In the genomic region with DNA sequence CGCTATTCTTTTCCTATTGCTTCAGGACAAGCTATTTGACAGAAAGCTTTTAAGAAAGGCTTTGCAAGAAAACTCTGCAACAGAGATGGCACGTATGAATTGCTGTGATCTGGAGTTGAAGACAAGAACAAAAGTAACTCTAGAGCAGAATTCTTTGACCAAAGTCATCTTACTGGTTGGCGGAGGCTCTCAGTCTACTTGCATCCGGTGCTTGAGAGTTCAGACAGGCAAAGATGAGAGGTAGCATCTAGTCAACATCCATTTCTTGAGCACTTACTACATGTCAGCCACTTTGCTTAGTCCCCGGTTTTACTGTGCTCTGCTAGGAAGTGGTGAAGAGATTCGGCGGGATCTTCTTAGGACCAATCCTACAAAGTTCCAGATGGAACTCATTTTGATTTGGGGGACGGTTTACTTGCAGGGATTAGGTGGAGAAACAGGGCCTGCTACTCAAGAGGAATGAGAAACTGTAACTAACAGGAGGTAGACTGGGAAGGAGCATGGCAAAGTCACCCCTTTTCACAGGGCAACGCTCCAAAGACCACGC, we compare ENCODE assay signal across 8 cellular contexts. TPM values are rescaled to one million over a fixed set of nuclear protein-coding genes. Genes with fewer than 3 reads are reported as not detected.
DNase-seq lines count a peak whose midpoint lies in the region; ATAC-seq and TF ChIP-seq lines count a peak whose summit lies in the region.

No MANE protein-coding gene starts in this region.

- TF ChIP-seq CTCF in Calu3 (IDR thresholded peaks at IDR 0.05; ENCODE audit: unreplicated experiment) (no peak), Loucy (conservative IDR thresholded peaks at IDR 0.05; ENCODE audit: low read length) (no peak), body of pancreas (IDR thresholded peaks at IDR 0.05) (no peak), lower lobe of right lung (IDR thresholded peaks at IDR 0.05) (no peak), transverse colon (IDR thresholded peaks at IDR 0.05) (no peak)

- H3K36me3 ChIP-seq in Loucy (ENCODE audit: insufficient read depth, low read length) (no peaks in the 10 kb centered on the region), body of pancreas (replicated peaks in 1 of 2; ENCODE audit: insufficient read depth in 1 of 2, low read depth in 2 of 2) (no peaks in the 10 kb centered on the region), lower lobe of right lung (no peaks in the 10 kb centered on the region), transverse colon (no peaks in the 10 kb centered on the region)

- H3K4me3 Mint-ChIP-seq in Calu3 (ENCODE audit: low read depth, unreplicated experiment), result peak overlapping the region; percentile 99

- H3K4me3 ChIP-seq in Loucy (ENCODE audit: low read length, poor library complexity, severe bottlenecking) (peak overlapping the region; percentile 90), body of pancreas (peak overlapping the region; percentile 59 to 82), lower lobe of right lung (peak overlapping the region; percentile 87), transverse colon (peak overlapping the region; percentile 81 to 95 (median 90))

- peak overlapping the region; percentile 100 for H3K27ac Mint-ChIP-seq in Calu3 (ENCODE audit: unreplicated experiment)

- TF ChIP-seq POLR2A in body of pancreas (IDR thresholded peaks at IDR 0.05) (no peak), transverse colon (IDR thresholded peaks at IDR 0.05) (no peak)

- ATAC-seq in body of pancreas (no peak), lower lobe of right lung (no peak), GM18517 (IDR thresholded peaks at IDR 0.05; ENCODE audit: unreplicated experiment) (no peak)

- H3K27ac ChIP-seq in body of pancreas (peak overlapping the region; percentile 98 to 100 (median 99)), lower lobe of right lung (peak overlapping the region; percentile 98), transverse colon (peak overlapping the region; percentile 96 to 99 (median 98))

- in situ Hi-C loops in transverse colon (cut with MboI; ENCODE audit: low pct_ligation_motif_present in 1 of 4, low pct_unique_long_range_greater_than_20kb in 1 of 4, low sequenced_read_pairs in 3 of 4), result no loop called here

- no peaks in the 10 kb centered on the region for H3K9me3 ChIP-seq in Loucy (ENCODE audit: insufficient read depth, low read depth, low read length)
- H3K9me3 ChIP-seq in body of pancreas, result no peaks in the 10 kb centered on the region
- H3K9me3 ChIP-seq in lower lobe of right lung, result no peaks in the 10 kb centered on the region
- no peaks in the 10 kb centered on the region for H3K9me3 ChIP-seq in transverse colon

- peaks cover 14% of the 10 kb centered on the region for H3K4me1 Mint-ChIP-seq in Calu3 (ENCODE audit: low read depth, unreplicated experiment)

- WGBS in body of pancreas, 2 donors, result 52 to 59% methylated on average over 10 of the region's 10 CpGs
- 63 to 84% methylated on average over 5 to 10 of the region's 10 CpGs for WGBS in transverse colon (ENCODE audit: low coverage in 1 of 2), 2 donors

- TSS peak; percentile 64 for BruUV-seq in Calu3 (replicated peaks; lab: Mats Ljungman, UMichigan)

- H3K36me3 Mint-ChIP-seq in Calu3 (ENCODE audit: insufficient read depth, unreplicated experiment), result peaks cover 21% of the 10 kb centered on the region

- peaks cover 6% of the 10 kb centered on the region for H3K9me3 Mint-ChIP-seq in Calu3 (ENCODE audit: low read depth, unreplicated experiment)

- H3K9me2 ChIP-seq in Loucy (replicated peaks; ENCODE audit: low read depth, low read length), result no peaks in the 10 kb centered on the region

- peak overlapping the region; percentile 77 for H3K9ac ChIP-seq in Loucy (ENCODE audit: low read depth, low read length, poor library complexity, severe bottlenecking)

- DNase-seq in Calu3, result peak; percentile 7
- no peak for DNase-seq in body of pancreas
- no peak for DNase-seq in lower lobe of right lung
- DNase-seq in transverse colon, result no peak
- DNase-seq in OCI-M2 (lab: John Stamatoyannopoulos, UW; ENCODE audit: unreplicated experiment), result no peak
- DNase-seq in posterior cingulate gyrus, result no peak

- H3K27me3 ChIP-seq in Loucy (ENCODE audit: insufficient read depth, low read length, poor library complexity, severe bottlenecking) (no peaks in the 10 kb centered on the region), body of pancreas (no peaks in the 10 kb centered on the region), lower lobe of right lung (ENCODE audit: low read depth) (no peaks in the 10 kb centered on the region), transverse colon (no peaks in the 10 kb centered on the region)

- peak overlapping the region; percentile 94 for H2AFZ ChIP-seq in Loucy (ENCODE audit: low read length)

- H4K20me1 ChIP-seq in Loucy (ENCODE audit: insufficient read depth, low read length, poor library complexity, severe bottlenecking), result peaks cover 20% of the 10 kb centered on the region

- H3K4me1 ChIP-seq in Loucy (ENCODE audit: insufficient read depth, low read length, poor library complexity, severe bottlenecking) (peaks cover 39% of the 10 kb centered on the region), body of pancreas (peaks cover 27% of the 10 kb centered on the region), lower lobe of right lung (peaks cover 21% of the 10 kb centered on the region), transverse colon (peaks cover 0 to 15% (median 8%) of the 10 kb centered on the region in 4 donors)

- CTCF ChIA-PET in Calu3 (lab: Charles Lee), result no interaction called here

- TF ChIP-seq EP300 in transverse colon (IDR thresholded peaks at IDR 0.05; ENCODE audit: low read depth), result no peak

- intact Hi-C loops in Calu3 (cut with micrococcal nuclease; ENCODE audit: unreplicated experiment) (loop anchor here (5.0 kb wide), 1 partner anchor 682 kb away; no protein-coding TSS in a partner anchor), body of pancreas (cut with DNase I) (no loop called here), lower lobe of right lung (cut with DNase I) (no loop called here), transverse colon (cut with DNase I; ENCODE audit: low total_unique reads) (no loop called here), posterior cingulate gyrus (cut with DNase I) (no loop called here)

- peaks cover 16% of the 10 kb centered on the region for H3K79me2 ChIP-seq in Loucy (ENCODE audit: insufficient read depth, low read length)

- H3F3A ChIP-seq in Loucy (ENCODE audit: low read depth), result peaks cover 10% of the 10 kb centered on the region; the same call in 1 of the 2 replicates

- no peaks in the 10 kb centered on the region for H3K27me3 Mint-ChIP-seq in Calu3 (ENCODE audit: unreplicated experiment)

- H3K4me2 ChIP-seq in Loucy (ENCODE audit: low read depth, low read length, poor library complexity, severe bottlenecking), result peak overlapping the region; percentile 77

RNA-seq across cellular contexts. Expression of a gene that starts 0.4 kb away (rescaled TPM):
- total RNA-seq in Calu3 (2022), result 25.6 and 30.9 TPM in 2 replicates
- total RNA-seq in body of pancreas, result 10 to 100 TPM; 31.9 to 35.6 TPM
- 30.2 TPM for total RNA-seq in lower lobe of right lung
- 10 to 100 TPM in 3 of 4 donors, 1 to 10 TPM in 1; 8.4 to 37.8 (median 35.5) TPM for total RNA-seq in transverse colon
